Comparison of ENCODE assay signal across 9 cellular contexts in the genomic region with DNA sequence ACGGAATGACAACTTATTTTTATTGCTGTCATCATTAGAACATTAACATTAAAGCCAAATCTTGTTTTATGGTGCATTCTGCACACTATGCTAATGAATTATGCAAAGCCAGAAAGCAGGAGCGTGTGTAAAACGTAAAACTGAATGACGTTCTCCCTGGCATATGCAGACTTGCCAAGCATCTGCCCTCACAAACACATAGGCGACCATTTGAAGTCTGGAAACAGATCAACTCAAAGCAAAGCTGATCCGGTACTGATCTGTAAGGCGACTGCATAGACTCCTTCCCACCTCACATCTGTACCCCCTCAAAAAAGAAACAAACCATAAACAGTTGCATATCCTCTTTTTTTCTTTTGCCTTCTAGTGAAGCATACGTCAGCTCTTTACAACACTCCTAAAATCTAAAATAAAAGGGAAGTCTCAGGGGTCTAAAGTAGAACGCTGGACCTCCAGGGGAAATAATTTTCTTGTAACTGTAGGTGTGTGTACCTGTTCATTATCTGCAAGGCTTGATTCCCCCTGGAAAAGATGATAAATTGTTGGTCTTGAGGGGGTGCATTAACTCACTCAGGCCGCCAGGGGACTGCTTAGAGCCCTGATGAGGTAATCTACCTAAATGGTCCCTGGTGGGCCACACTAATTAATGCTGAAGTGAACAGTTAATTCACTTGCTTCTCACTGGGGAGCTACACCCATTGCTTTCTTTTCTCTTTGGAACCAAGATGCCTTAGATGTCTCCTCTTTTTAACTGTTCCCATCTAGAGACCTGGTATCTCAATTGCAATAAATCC.
DNase-seq lines count a peak whose midpoint lies in the region; ATAC-seq and TF ChIP-seq lines count a peak whose summit lies in the region.
"Had no signal": no experiment of that assay in that cellular context is flagged by ENCODE, and none has a peak within 500 bp of the region (broad histone marks: within the 10 kb centered on the region; RNA-seq: fewer than 3 reads in every experiment).

No MANE protein-coding gene starts in this region.

- in situ Hi-C loops in GM13977 (cut with MboI; ENCODE audit: low pct_unique_long_range_greater_than_20kb, low sequenced_read_pairs, unreplicated experiment) (no loop called here), SK-MEL-5 (cut with HindIII; ENCODE audit: low pct_unique_long_range_greater_than_20kb, low sequenced_read_pairs) (no loop called here)

- WGBS in thyroid gland, 2 donors, result 86 to 90% methylated on average over 10 of the region's 10 CpGs

- TF ChIP-seq CTCF in GM13977 (IDR thresholded peaks at IDR 0.05; ENCODE audit: extremely low read depth, insufficient read depth, missing control alignments), result peak; percentile 39
- peak in 1 of 6 experiments; percentile 16 for TF ChIP-seq CTCF in thyroid gland (IDR thresholded peaks at IDR 0.05)

- H3K36me3 ChIP-seq in muscle layer of duodenum (ENCODE audit: control insufficient read depth in 1 of 2, insufficient read depth in 2 of 2, low read length in 2 of 2), result no peaks in the 10 kb centered on the region
- H3K36me3 ChIP-seq in thyroid gland, result no peaks in the 10 kb centered on the region

- H3K4me3 ChIP-seq in muscle layer of duodenum (ENCODE audit: low read depth in 1 of 2, low read length in 2 of 2) (peak overlapping the region in 1 of 2 donors; percentile 13), thyroid gland (replicated peaks in 1 of 3) (no peak overlapping the region)

- intact Hi-C loops in thyroid gland (cut with DNase I), result no loop called here

- DNase-seq in GM13977 (ENCODE audit: low spot score) (no peak), SK-MEL-5 (ENCODE audit: low read depth, low spot score) (peak; percentile 37), KG1 (lab: John Stamatoyannopoulos, UW) (no peak), AG20443 (ENCODE audit: low spot score) (no peak), thyroid gland (no peak)

- peak; percentile 54 for ATAC-seq in HG02870 (IDR thresholded peaks at IDR 0.05; ENCODE audit: unreplicated experiment)
- no peak for ATAC-seq in HG03432 (IDR thresholded peaks at IDR 0.05; ENCODE audit: unreplicated experiment)
- ATAC-seq: activated CD4-positive, CD25-positive, alpha-beta regulatory T cell treated with anti-CD3 and anti-CD28 coated beads, Interleukin-2, amount 50 U/mL, for 24 hours had no signal

- H3K27ac ChIP-seq in muscle layer of duodenum (ENCODE audit: low read length), result peak overlapping the region; percentile 41
- H3K27ac ChIP-seq in thyroid gland, result no peak overlapping the region

- H3K4me1 ChIP-seq in muscle layer of duodenum (ENCODE audit: control insufficient read depth in 1 of 2, insufficient read depth in 2 of 2, low read length in 2 of 2) (peaks cover 28 to 61% of the 10 kb centered on the region in 2 donors), thyroid gland (no peaks in the 10 kb centered on the region)

- H3K27me3 ChIP-seq in muscle layer of duodenum (ENCODE audit: low read depth, low read length) (no peaks in the 10 kb centered on the region), thyroid gland (no peaks in the 10 kb centered on the region)

- TF ChIP-seq POLR2A in thyroid gland (IDR thresholded peaks at IDR 0.05), result no peak

- H3K9me3 ChIP-seq in muscle layer of duodenum (ENCODE audit: control insufficient read depth in 1 of 2, low read length in 2 of 2) (no peaks in the 10 kb centered on the region), thyroid gland (no peaks in the 10 kb centered on the region)
